In the genomic region with DNA sequence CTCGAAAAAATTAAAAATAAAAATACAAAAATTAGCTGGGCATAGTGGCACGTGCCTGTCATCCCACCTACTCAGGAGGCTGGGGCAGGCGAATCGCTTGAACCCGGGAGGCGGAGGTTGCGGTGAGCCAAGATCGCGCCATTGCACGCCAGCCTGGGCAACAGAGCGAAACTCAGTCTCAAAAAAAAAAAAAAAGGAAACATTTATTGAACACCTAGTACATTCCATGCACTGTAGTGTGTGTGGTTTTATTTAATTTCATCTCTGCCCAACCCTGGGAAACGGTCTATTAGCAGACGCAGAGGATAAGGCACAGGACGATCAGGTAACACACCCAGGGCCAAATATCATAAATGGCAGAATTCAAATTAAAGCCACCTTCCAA, we compare ENCODE assay signal across 14 cellular contexts. TPM values are rescaled to one million over a fixed set of nuclear protein-coding genes. Genes with fewer than 3 reads are reported as not detected.
DNase-seq lines count a peak whose midpoint lies in the region; ATAC-seq and TF ChIP-seq lines count a peak whose summit lies in the region.
"Had no signal": no experiment of that assay in that cellular context is flagged by ENCODE, and none has a peak within 500 bp of the region (broad histone marks: within the 10 kb centered on the region; RNA-seq: fewer than 3 reads in every experiment).

No MANE protein-coding gene starts in this region.

- DNase-seq in Calu3 (no peak), endodermal cell (no peak), ecto neural progenitor cell (ENCODE audit: low spot score) (no peak), heart left ventricle (no peak)
- no peak for DNase-seq in stimulated activated naive CD4-positive, alpha-beta T cell treated with Interleukin-2 at 50 U/mL for 16 hours (lab: John Stamatoyannopoulos, UW)
- DNase-seq: activated CD4-positive, alpha-beta T cell treated with anti-CD3 and anti-CD28 coated beads, Interleukin-2, amount 50 U/mL, for 4 hours; effector memory CD4-positive, alpha-beta T cell; left cardiac atrium had no signal

- no peaks in the 10 kb centered on the region for H3K9me2 ChIP-seq in Loucy (replicated peaks; ENCODE audit: low read depth, low read length)

- H3K4me1 ChIP-seq in Loucy (ENCODE audit: insufficient read depth, low read length, poor library complexity, severe bottlenecking) (peaks cover 20% of the 10 kb centered on the region), endodermal cell (ENCODE audit: control insufficient read depth, insufficient read depth, low read length) (peaks cover 11% of the 10 kb centered on the region), heart left ventricle (no peaks in the 10 kb centered on the region)

- TF ChIP-seq POLR2A in heart left ventricle (IDR thresholded peaks at IDR 0.05): no peak

- 93 to 95% methylated on average over 9 to 13 of the region's 14 CpGs for WGBS in endodermal cell (ENCODE audit: insufficient coverage in 1 of 2, insufficient read length in 1 of 2), 2 experiments
- 88 to 96% (median 94%) methylated on average over 14 of the region's 14 CpGs for WGBS in heart left ventricle, 4 donors

- no peaks in the 10 kb centered on the region for H4K20me1 ChIP-seq in Loucy (ENCODE audit: insufficient read depth, low read length, poor library complexity, severe bottlenecking)

- H2AFZ ChIP-seq in Loucy (ENCODE audit: low read length): peak overlapping the region; percentile 93

- H3K4me2 ChIP-seq in Loucy (ENCODE audit: low read depth, low read length, poor library complexity, severe bottlenecking): peak overlapping the region; percentile 81

- no peaks in the 10 kb centered on the region for H3K27me3 ChIP-seq in Loucy (ENCODE audit: insufficient read depth, low read length, poor library complexity, severe bottlenecking)
- no peaks in the 10 kb centered on the region for H3K27me3 ChIP-seq in endodermal cell (ENCODE audit: control insufficient read depth, insufficient read depth, low read length, poor library complexity, severe bottlenecking)
- no peaks in the 10 kb centered on the region for H3K27me3 ChIP-seq in heart left ventricle

- H3K27ac ChIP-seq in endodermal cell (ENCODE audit: low read depth, low read length) (no peak overlapping the region), heart left ventricle (no peak overlapping the region)

- ATAC-seq in GM18502 (IDR thresholded peaks at IDR 0.05; ENCODE audit: poor library complexity, unreplicated experiment) (no peak), heart left ventricle (no peak)
- ATAC-seq: left cardiac atrium, SK-N-SH treated with all-trans-retinoic acid at 6 μM for 48 hours had no signal

- H3K4me3 ChIP-seq in Loucy (ENCODE audit: low read length, poor library complexity, severe bottlenecking) (peak overlapping the region; percentile 68), endodermal cell (ENCODE audit: low read length) (no peak overlapping the region), heart left ventricle (no peak overlapping the region)
- H3K4me3 ChIP-seq: GM12878, mucosa of descending colon had no signal

- H3K79me2 ChIP-seq in Loucy (ENCODE audit: insufficient read depth, low read length): no peaks in the 10 kb centered on the region

- no peaks in the 10 kb centered on the region for H3F3A ChIP-seq in Loucy (ENCODE audit: low read depth)

- CTCF ChIA-PET in Calu3 (lab: Charles Lee): interaction anchor here (1.8 to 2.6 kb wide), 2 partner anchors 24 to 90 kb away, joined by 9 read pairs; no protein-coding TSS in a partner anchor

- no TSS peak for BruUV-seq in Calu3 (replicated peaks; lab: Mats Ljungman, UMichigan)

- no peaks in the 10 kb centered on the region for H3K36me3 ChIP-seq in Loucy (ENCODE audit: insufficient read depth, low read length)
- no peaks in the 10 kb centered on the region for H3K36me3 ChIP-seq in endodermal cell (ENCODE audit: control insufficient read depth, insufficient read depth, low read length)
- H3K36me3 ChIP-seq in heart left ventricle: no peaks in the 10 kb centered on the region

- H3K9me3 ChIP-seq in Loucy (ENCODE audit: insufficient read depth, low read depth, low read length): no peaks in the 10 kb centered on the region
- no peaks in the 10 kb centered on the region for H3K9me3 ChIP-seq in endodermal cell (ENCODE audit: control insufficient read depth, low read length)
- no peaks in the 10 kb centered on the region for H3K9me3 ChIP-seq in heart left ventricle
- H3K9me3 ChIP-seq: mucosa of descending colon had no signal

- H3K9me3 Mint-ChIP-seq in Calu3 (ENCODE audit: low read depth, unreplicated experiment): no peaks in the 10 kb centered on the region
- H3K9me3 Mint-ChIP-seq in endodermal cell: peaks cover 2% of the 10 kb centered on the region
- H3K9me3 Mint-ChIP-seq in nephron: no peaks in the 10 kb centered on the region

- intact Hi-C loops in Calu3 (cut with micrococcal nuclease; ENCODE audit: unreplicated experiment): loop anchor here (2.0 to 5.0 kb wide), 2 partner anchors 35 to 44 kb away; partner anchors contain the start of gene SINHCAF
- intact Hi-C loops in heart left ventricle (cut with DNase I): no loop called here

- no peaks in the 10 kb centered on the region for H3K27me3 Mint-ChIP-seq in Calu3 (ENCODE audit: unreplicated experiment)
- H3K27me3 Mint-ChIP-seq in endodermal cell (ENCODE audit: insufficient read depth): no peaks in the 10 kb centered on the region
- peaks cover 10% of the 10 kb centered on the region for H3K27me3 Mint-ChIP-seq in nephron (ENCODE audit: low read depth)

- peak overlapping the region; percentile 66 for H3K9ac ChIP-seq in Loucy (ENCODE audit: low read depth, low read length, poor library complexity, severe bottlenecking)
- H3K9ac ChIP-seq in endodermal cell (ENCODE audit: extremely low read depth, low read length, poor library complexity, severe bottlenecking): no peak overlapping the region

- peaks cover 17% of the 10 kb centered on the region for H3K4me1 Mint-ChIP-seq in Calu3 (ENCODE audit: low read depth, unreplicated experiment)
- H3K4me1 Mint-ChIP-seq in endodermal cell: peaks cover 42% of the 10 kb centered on the region
- peaks cover 15% of the 10 kb centered on the region for H3K4me1 Mint-ChIP-seq in nephron

- H3K27ac Mint-ChIP-seq in Calu3 (ENCODE audit: unreplicated experiment) (peak overlapping the region; percentile 82), endodermal cell (peak overlapping the region; percentile 72), nephron (peak overlapping the region in 2 of 3 experiments; percentile 84 to 93)

- peaks cover 9% of the 10 kb centered on the region for H3K36me3 Mint-ChIP-seq in Calu3 (ENCODE audit: insufficient read depth, unreplicated experiment)
- peaks cover 25% of the 10 kb centered on the region for H3K36me3 Mint-ChIP-seq in endodermal cell (ENCODE audit: low read depth)
- no peaks in the 10 kb centered on the region for H3K36me3 Mint-ChIP-seq in nephron (ENCODE audit: low read depth)

- H3K4me3 Mint-ChIP-seq in Calu3 (ENCODE audit: low read depth, unreplicated experiment): peak overlapping the region; percentile 64
- peak overlapping the region; percentile 42 for H3K4me3 Mint-ChIP-seq in endodermal cell
- no peak overlapping the region for H3K4me3 Mint-ChIP-seq in nephron

- TF ChIP-seq CTCF in Calu3 (IDR thresholded peaks at IDR 0.05; ENCODE audit: unreplicated experiment): no peak
- no peak for TF ChIP-seq CTCF in Loucy (conservative IDR thresholded peaks at IDR 0.05; ENCODE audit: low read length)
- no peak for TF ChIP-seq CTCF in endodermal cell (conservative IDR thresholded peaks at IDR 0.05)
- TF ChIP-seq CTCF in nephron (IDR thresholded peaks at IDR 0.05; ENCODE audit: unreplicated experiment in 3 of 3): no peak
- no peak for TF ChIP-seq CTCF in heart left ventricle (IDR thresholded peaks at IDR 0.05)

RNA-seq across cellular contexts. Expression of gene SINHCAF, which starts 35.8 kb away (rescaled TPM):
- total RNA-seq in Calu3 (2022) (121 and 127 TPM in 2 replicates), endodermal cell (100 to 1,000 TPM; 323 to 779 TPM), heart left ventricle (10 to 100 TPM in 8 of 9 donors, 1 to 10 TPM in 1; 4.9 to 23.8 (median 13.9) TPM)
- polyA plus RNA-seq in endodermal cell (2013, experiment 1 of 2): 193 TPM
- 173 TPM for polyA plus RNA-seq in endodermal cell (2013, experiment 2 of 2)
- 10 to 100 TPM in 1 of 2 donors, 1 to 10 TPM in 1; 4.0 to 12.8 TPM for polyA plus RNA-seq in heart left ventricle

Comparison
In these comparisons a context has a peak if more than half of its experiments do, and no peak if none do; other contexts are left out.
1. H3K4me3 Mint-ChIP-seq: peak in Calu3 (single experiment) and endodermal cell (single experiment); none in nephron (0 of 3).
2. Peak in every context shown above with its lines, with median percentiles within 50 percentile points of each other: H3K27ac Mint-ChIP-seq.